In the genomic region with DNA sequence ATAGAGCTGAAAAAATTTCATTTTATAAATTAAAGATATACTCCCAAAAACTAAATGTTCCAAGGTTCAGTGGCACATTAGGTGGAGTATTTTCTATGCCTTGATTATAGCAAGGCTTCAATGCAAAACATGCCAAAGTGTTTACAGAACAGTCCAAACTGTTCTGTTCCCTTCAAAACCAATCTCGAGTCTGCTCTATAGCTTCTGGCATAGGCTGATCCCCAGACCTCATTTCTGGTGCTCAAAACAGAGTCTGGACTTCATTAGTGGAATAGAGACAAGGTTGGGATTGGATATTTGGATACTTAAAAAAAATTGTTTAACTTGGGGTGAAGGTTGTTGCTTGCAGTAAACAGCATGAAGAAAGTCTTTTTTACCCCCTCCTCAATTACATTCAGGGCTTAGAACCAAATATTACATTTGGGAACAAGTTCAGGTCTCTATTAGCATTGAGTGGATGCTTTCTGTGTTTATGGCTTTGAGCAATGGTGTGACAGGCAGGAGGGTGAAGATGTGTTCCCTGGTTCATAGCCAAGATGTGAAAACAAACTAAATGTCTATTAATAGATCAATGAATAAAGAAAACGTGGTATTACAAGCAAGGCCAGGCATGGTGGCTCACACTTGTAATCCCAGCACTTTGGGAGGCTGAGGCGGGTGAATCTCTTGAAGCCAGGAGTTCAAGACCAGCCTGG, we compare ENCODE assay signal across 29 cellular contexts.
"Had no signal": no experiment of that assay in that cellular context is flagged by ENCODE, and none has a peak within 500 bp of the region (broad histone marks: within the 10 kb centered on the region; RNA-seq: fewer than 3 reads in every experiment).

No MANE protein-coding gene starts in this region.

- H3K4me3 ChIP-seq: ovary, psoas muscle, right lobe of liver, sigmoid colon, stomach, thoracic aorta, thyroid gland, tibial nerve, upper lobe of left lung, vagina had no signal

- H3K4me1 ChIP-seq: parathyroid adenoma, psoas muscle, right lobe of liver, stomach, thyroid gland, upper lobe of left lung, vagina had no signal

- H3K36me3 ChIP-seq: neutrophil, ovary, right lobe of liver, sigmoid colon, stomach, thoracic aorta, thyroid gland, tibial nerve, upper lobe of left lung, vagina had no signal

- H3K79me2 ChIP-seq: parathyroid adenoma had no signal

- H3K9ac ChIP-seq: parathyroid adenoma had no signal

- H3K4me1 Mint-ChIP-seq: nephron progenitor cell; stimulated activated effector memory CD8-positive, alpha-beta T cell treated with anti-CD3 and anti-CD28 coated beads, Interleukin-12 subunit alpha, Interleukin-12 subunit beta, amount 100 ng/mL, for 72 hours; stimulated activated naive B cell treated with anti-CD40 and anti-IgM and Interleukin-4, amounts not matched to agents 10 μg/mL and 1 μg/mL and 100 μg/mL, for 72 hours had no signal

- H2AFZ ChIP-seq: parathyroid adenoma had no signal

- H3K27ac Mint-ChIP-seq: natural killer cell treated with Interleukin-12 subunit alpha and Interleukin-12 subunit beta and Interleukin-15 and Interleukin-18, amount 100 ng/mL, for 72 hours; nephron progenitor cell; progenitor cell of endocrine pancreas; stimulated activated effector memory CD8-positive, alpha-beta T cell treated with anti-CD3 and anti-CD28 coated beads, Interleukin-12 subunit alpha, Interleukin-12 subunit beta, amount 100 ng/mL, for 72 hours; stimulated activated naive B cell treated with anti-CD40 and anti-IgM and Interleukin-4, amounts not matched to agents 10 μg/mL and 1 μg/mL and 100 μg/mL, for 72 hours; stimulated activated naive CD8-positive, alpha-beta T cell treated with anti-CD3 and anti-CD28 coated beads, Interleukin-15, Interleukin-2, amounts not matched to agents 100 ng/mL and 50 ng/mL, for 24 hours had no signal

- DNase-seq: nephron progenitor cell; nucleus accumbens; ovary; posterior cingulate gyrus; psoas muscle; right cardiac atrium; right lobe of liver; sigmoid colon; small intestine; stimulated activated CD4-positive, alpha-beta T cell treated with anti-CD3 and anti-CD28 coated beads, Interleukin-15, amount 100 ng/mL, for 24 hours; stimulated activated CD4-positive, alpha-beta T cell treated with anti-CD3 and anti-CD28 coated beads, Interleukin-2, amount 100 ng/mL, for 24 hours; stimulated activated CD4-positive, alpha-beta T cell treated with anti-CD3 and anti-CD28 coated beads, Interleukin-2, amount 100 ng/mL, for 48 hours; stimulated activated CD4-positive, alpha-beta T cell treated with anti-CD3 and anti-CD28 coated beads, Interleukin-4, amount 100 ng/mL, for 24 hours; stimulated activated naive B cell treated with anti-CD40 and anti-IgM and Interleukin-4, amounts not matched to agents 10 μg/mL and 1 μg/mL and 100 μg/mL, for 72 hours; stimulated activated naive CD4-positive, alpha-beta T cell treated with Interleukin-2 at 50 U/mL for 16 hours; stomach; thyroid gland; trophoblast cell; upper lobe of left lung had no signal

- H3K27me3 ChIP-seq: neutrophil, ovary, right lobe of liver, sigmoid colon, stomach, thyroid gland, tibial nerve, upper lobe of left lung, vagina had no signal

- H3K27ac ChIP-seq: neutrophil, ovary, parathyroid adenoma, psoas muscle, right lobe of liver, sigmoid colon, stomach, thoracic aorta, thyroid gland, tibial nerve, upper lobe of left lung, vagina had no signal

- H3K36me3 Mint-ChIP-seq: natural killer cell treated with Interleukin-12 subunit alpha and Interleukin-12 subunit beta and Interleukin-15 and Interleukin-18, amount 100 ng/mL, for 72 hours; stimulated activated effector memory CD8-positive, alpha-beta T cell treated with anti-CD3 and anti-CD28 coated beads, Interleukin-12 subunit alpha, Interleukin-12 subunit beta, amount 100 ng/mL, for 72 hours; stimulated activated naive B cell treated with anti-CD40 and anti-IgM and Interleukin-4, amounts not matched to agents 10 μg/mL and 1 μg/mL and 100 μg/mL, for 72 hours had no signal

- H3K9me3 Mint-ChIP-seq: nephron progenitor cell; stimulated activated naive CD8-positive, alpha-beta T cell treated with anti-CD3 and anti-CD28 coated beads, Interleukin-15, Interleukin-2, amounts not matched to agents 100 ng/mL and 50 ng/mL, for 24 hours had no signal

- H3K4me3 Mint-ChIP-seq: natural killer cell treated with Interleukin-12 subunit alpha and Interleukin-12 subunit beta and Interleukin-15 and Interleukin-18, amount 100 ng/mL, for 72 hours; nephron progenitor cell; neural crest cell; stimulated activated effector memory CD8-positive, alpha-beta T cell treated with anti-CD3 and anti-CD28 coated beads, Interleukin-12 subunit alpha, Interleukin-12 subunit beta, amount 100 ng/mL, for 72 hours; stimulated activated naive B cell treated with anti-CD40 and anti-IgM and Interleukin-4, amounts not matched to agents 10 μg/mL and 1 μg/mL and 100 μg/mL, for 72 hours; stimulated activated naive CD8-positive, alpha-beta T cell treated with anti-CD3 and anti-CD28 coated beads, Interleukin-15, Interleukin-2, amounts not matched to agents 100 ng/mL and 50 ng/mL, for 24 hours had no signal

- H3K27me3 Mint-ChIP-seq: natural killer cell treated with Interleukin-12 subunit alpha and Interleukin-12 subunit beta and Interleukin-15 and Interleukin-18, amount 100 ng/mL, for 72 hours; stimulated activated naive B cell treated with anti-CD40 and anti-IgM and Interleukin-4, amounts not matched to agents 10 μg/mL and 1 μg/mL and 100 μg/mL, for 72 hours; stimulated activated naive CD8-positive, alpha-beta T cell treated with anti-CD3 and anti-CD28 coated beads, Interleukin-15, Interleukin-2, amounts not matched to agents 100 ng/mL and 50 ng/mL, for 24 hours had no signal

- H3K9me3 ChIP-seq: neutrophil, ovary, psoas muscle, right lobe of liver, sigmoid colon, stomach, thoracic aorta, thyroid gland, tibial nerve, upper lobe of left lung, vagina had no signal

- ATAC-seq: natural killer cell treated with Interleukin-12 subunit alpha and Interleukin-12 subunit beta and Interleukin-15 and Interleukin-18, amount 100 ng/mL, for 72 hours; psoas muscle; right cardiac atrium; right lobe of liver; stimulated activated effector memory CD8-positive, alpha-beta T cell treated with anti-CD3 and anti-CD28 coated beads, Interleukin-12 subunit alpha, Interleukin-12 subunit beta, amount 100 ng/mL, for 72 hours; stimulated activated naive B cell treated with anti-CD40 and anti-IgM and Interleukin-4, amounts not matched to agents 10 μg/mL and 1 μg/mL and 100 μg/mL, for 72 hours had no signal
